Comparison of ENCODE assay signal across 14 cellular contexts in the genomic region with DNA sequence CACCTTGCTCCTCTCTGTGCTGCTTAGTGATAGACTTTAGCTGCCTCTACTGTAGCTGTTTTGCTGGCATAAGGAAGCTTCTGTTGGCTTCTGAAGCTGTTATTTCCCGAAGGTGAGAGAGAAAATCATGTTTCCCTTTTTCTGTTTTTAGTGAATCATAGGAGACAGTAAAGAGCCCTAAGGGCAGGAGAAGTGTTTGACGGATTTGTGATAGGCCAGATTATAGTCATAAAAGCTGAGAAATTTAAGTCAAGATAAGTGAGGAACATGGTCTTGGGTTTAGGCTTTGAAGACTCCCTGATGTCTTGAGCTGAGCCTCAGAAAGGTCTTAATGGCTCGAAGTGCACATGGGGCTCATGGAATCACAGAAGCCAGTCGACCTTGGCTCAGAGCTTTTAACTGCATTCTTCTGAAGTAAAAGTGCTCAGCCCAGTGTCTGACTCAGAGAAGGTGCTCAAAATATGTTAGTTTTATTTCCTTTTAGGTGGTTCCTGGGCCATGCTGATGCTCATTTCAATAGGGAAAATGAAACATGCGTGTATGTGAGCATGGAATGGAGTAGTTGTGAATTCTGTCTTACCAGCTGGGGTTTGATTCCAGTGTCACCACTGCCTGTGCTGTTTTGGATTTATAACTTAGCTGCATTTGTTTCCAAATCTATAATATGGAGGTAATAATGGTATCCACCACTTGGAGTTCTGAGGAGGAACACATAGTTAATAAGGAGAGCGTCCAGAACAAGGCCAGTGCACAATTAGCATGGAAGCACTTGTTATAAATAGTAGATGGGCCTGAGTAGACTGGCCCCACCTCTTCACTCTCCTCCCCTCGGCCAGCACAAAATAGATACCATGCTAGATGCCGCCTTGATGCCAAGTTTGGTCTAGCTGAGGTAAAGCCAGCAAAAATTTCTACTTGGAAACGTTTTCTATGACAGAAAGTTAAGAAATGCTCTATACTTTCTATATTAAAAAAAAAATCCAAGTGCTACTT.
DNase-seq lines count a peak whose midpoint lies in the region; ATAC-seq, FAIRE-seq and TF ChIP-seq lines count a peak whose summit lies in the region.
"Had no signal": no experiment of that assay in that cellular context is flagged by ENCODE, and none has a peak within 500 bp of the region (broad histone marks: within the 10 kb centered on the region; RNA-seq: fewer than 3 reads in every experiment).

No MANE protein-coding gene starts in this region.

- no peak for ATAC-seq in HG03378 (IDR thresholded peaks at IDR 0.05; ENCODE audit: unreplicated experiment)

- TF ChIP-seq EP300 in sigmoid colon (IDR thresholded peaks at IDR 0.05): no peak

- H2AFZ ChIP-seq in GM23248: no peak overlapping the region

- H3K27ac ChIP-seq in GM23248 (no peak overlapping the region), sigmoid colon (peak overlapping the region; percentile 68 to 79 (median 78))

- H3K4me3 ChIP-seq in GM23248: no peak overlapping the region
- no peak overlapping the region for H3K4me3 ChIP-seq in bronchial epithelial cell (ENCODE audit: low read depth, low read length)
- no peak overlapping the region for H3K4me3 ChIP-seq in sigmoid colon

- no peaks in the 10 kb centered on the region for H4K20me1 ChIP-seq in GM23248 (ENCODE audit: insufficient read depth)

- TF ChIP-seq CTCF in bronchial epithelial cell (IDR thresholded peaks at IDR 0.05; ENCODE audit: insufficient read depth, low read length, severe bottlenecking): no peak
- no peak for TF ChIP-seq CTCF in sigmoid colon (IDR thresholded peaks at IDR 0.05)

- peaks cover 39% of the 10 kb centered on the region for H3K4me1 ChIP-seq in GM23248 (ENCODE audit: insufficient read depth)
- H3K4me1 ChIP-seq in sigmoid colon: peaks cover 0 to 81% (median 77%) of the 10 kb centered on the region in 4 donors

- DNase-seq in GM23248 (peak; percentile 39), bronchial epithelial cell (ENCODE audit: low read depth) (peak; percentile 7), iris pigment epithelial cell (ENCODE audit: low read depth) (peak; percentile 60), sigmoid colon (no peak), frontal cortex (ENCODE audit: low spot score in 2 of 2) (no peak), cortex of kidney (lab: John Stamatoyannopoulos, UW) (no peak), NCI-H146 (lab: John Stamatoyannopoulos, UW) (no peak)
- DNase-seq: activated B cell treated with CpG ODN at 0.5 μM for 24 hours; activated T-cell treated with anti-CD3 and anti-CD28 coated beads, Interleukin-2, amount 50 U/mL, for 1 hour; DMS53; Karpas-422; NCI-H2081 treated with DMSO at 0.1 percent for 48 hours; NCI-H82 had no signal

- intact Hi-C loops in sigmoid colon (cut with DNase I): loop anchor here (5.0 to 10.0 kb wide), 2 partner anchors 131 to 179 kb away; no protein-coding TSS in a partner anchor

- peaks cover 5% of the 10 kb centered on the region; the same call in 1 of the 2 replicates for H3K79me2 ChIP-seq in GM23248 (ENCODE audit: insufficient read depth)

- peaks cover 9% of the 10 kb centered on the region for H3F3A ChIP-seq in GM23248 (ENCODE audit: insufficient read depth)

- no peaks in the 10 kb centered on the region for H3K9me3 ChIP-seq in GM23248 (ENCODE audit: low read depth)
- no peaks in the 10 kb centered on the region for H3K9me3 ChIP-seq in sigmoid colon

- H3K9ac ChIP-seq in GM23248: no peak overlapping the region

- WGBS in GM23248 (ENCODE audit: low coverage in 1 of 2, low lambda C conversion rate in 2 of 2, missing lambda C conversion rate in 2 of 2), 2 experiments: 57 to 58% methylated on average over 9 of the region's 9 CpGs
- WGBS in sigmoid colon, 2 donors: 64 to 74% methylated on average over 9 of the region's 9 CpGs

- TF ChIP-seq POLR2A in sigmoid colon (IDR thresholded peaks at IDR 0.05): no peak

- in situ Hi-C loops in GM23248 (cut with MboI): no loop called here

- H3K36me3 ChIP-seq in GM23248 (ENCODE audit: low read depth): no peaks in the 10 kb centered on the region
- no peaks in the 10 kb centered on the region for H3K36me3 ChIP-seq in bronchial epithelial cell (ENCODE audit: control insufficient read depth, insufficient read depth, low read length)
- no peaks in the 10 kb centered on the region for H3K36me3 ChIP-seq in sigmoid colon

- no peak for FAIRE-seq in bronchial epithelial cell (lab: Jason Lieb, UNC)
- FAIRE-seq in frontal cortex (lab: Jason Lieb, UNC): no peak

- H3K4me2 ChIP-seq in GM23248 (ENCODE audit: unreplicated experiment): no peak overlapping the region

- no peaks in the 10 kb centered on the region for H3K9me2 ChIP-seq in GM23248 (ENCODE audit: insufficient read depth)

- H3K27me3 ChIP-seq in GM23248 (replicated peaks; ENCODE audit: insufficient read depth) (no peaks in the 10 kb centered on the region), bronchial epithelial cell (ENCODE audit: control insufficient read depth, insufficient read depth, low read length) (no peaks in the 10 kb centered on the region), sigmoid colon (no peaks in the 10 kb centered on the region)

Comparison
In these comparisons a context has a peak if more than half of its experiments do, and no peak if none do; other contexts are left out.
1. DNase-seq: peak in GM23248 (single experiment), bronchial epithelial cell (single experiment) and iris pigment epithelial cell (single experiment); none in sigmoid colon (single experiment), frontal cortex (0 of 2), cortex of kidney (single experiment) and NCI-H146 (single experiment).